Comparison of ENCODE assay signal across 15 cellular contexts in the genomic region with DNA sequence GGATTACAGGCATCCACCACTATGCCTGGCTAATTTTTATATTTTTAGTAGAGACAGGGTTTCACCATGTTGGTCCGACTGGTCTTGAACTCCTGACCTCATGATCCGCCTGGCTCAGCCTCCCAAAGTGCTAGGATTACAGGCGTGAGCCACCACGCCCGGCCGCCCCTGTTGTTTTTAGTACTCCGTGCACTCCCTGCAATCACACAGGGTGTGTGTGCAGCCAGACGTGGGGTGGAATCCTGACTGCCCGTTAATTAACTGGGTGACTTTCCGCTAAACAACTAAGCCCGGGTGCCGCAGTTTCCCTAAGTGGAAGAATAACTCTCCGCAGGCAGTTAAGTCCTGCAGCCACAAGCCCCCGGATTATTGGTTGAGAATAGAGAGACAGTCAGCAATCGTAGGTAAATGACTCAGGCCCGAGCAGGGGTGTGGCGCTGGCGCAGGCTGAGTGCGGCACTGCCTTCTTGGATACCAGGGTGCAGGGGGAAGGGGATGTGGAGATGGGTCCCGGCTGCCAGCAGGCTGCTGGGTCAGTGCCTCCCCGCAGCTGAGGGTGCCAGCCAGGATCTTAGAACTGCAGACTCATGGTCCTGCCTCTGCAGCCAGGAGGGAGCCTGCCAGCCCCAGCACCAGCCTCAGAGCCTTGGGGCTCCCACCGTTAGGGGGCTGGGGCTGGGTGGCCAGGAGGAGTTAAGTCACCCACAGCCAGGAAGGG. TPM values are rescaled to one million over a fixed set of nuclear protein-coding genes. Genes with fewer than 3 reads are reported as not detected.
A peak's percentile ranks its signal among the peaks of the same experiment; 100 is the strongest.
DNase-seq lines count a peak whose midpoint lies in the region; ATAC-seq and TF ChIP-seq lines count a peak whose summit lies in the region.
"Had no signal": no experiment of that assay in that cellular context is flagged by ENCODE, and none has a peak within 500 bp of the region (broad histone marks: within the 10 kb centered on the region; RNA-seq: fewer than 3 reads in every experiment).

No MANE protein-coding gene starts in this region.

- H3K9me3 ChIP-seq in MG63 (no peaks in the 10 kb centered on the region), vagina (no peaks in the 10 kb centered on the region)
- H3K9me3 ChIP-seq: thoracic aorta had no signal

- no peak for TF ChIP-seq POLR2A in vagina (IDR thresholded peaks at IDR 0.05)

- H3K4me3 ChIP-seq in MG63 (no peak overlapping the region), vagina (no peak overlapping the region)
- H3K4me3 ChIP-seq: heart left ventricle, thoracic aorta had no signal

- peaks cover 7% of the 10 kb centered on the region for H3K4me1 ChIP-seq in vagina

- H3K36me3 ChIP-seq in MG63 (no peaks in the 10 kb centered on the region), vagina (no peaks in the 10 kb centered on the region)
- H3K36me3 ChIP-seq: heart left ventricle, thoracic aorta had no signal

- peak overlapping the region; percentile 85 for H3K27ac ChIP-seq in cingulate gyrus (ENCODE audit: low read depth, low read length)
- peak overlapping the region; percentile 41 for H3K27ac ChIP-seq in vagina
- H3K27ac ChIP-seq: thoracic aorta had no signal

- peak; percentile 98 for DNase-seq in MG63
- DNase-seq in medulla oblongata (ENCODE audit: extremely low spot score) = peak; percentile 75
- DNase-seq in vagina (ENCODE audit: extremely low spot score in 2 of 2) = no peak
- no peak for DNase-seq in NCI-H2171 (lab: John Stamatoyannopoulos, UW)
- DNase-seq in activated naive CD4-positive, alpha-beta T cell treated with anti-CD3 and anti-CD28 coated beads, Interleukin-2, amount 50 U/mL, for 16 hours = no peak
- DNase-seq: CD4-positive, alpha-beta T cell; heart left ventricle; NCI-H1105 treated with DMSO at 0.1 percent for 48 hours; NCI-H524; RPMI8226 had no signal

- no peak for TF ChIP-seq CTCF in vagina (IDR thresholded peaks at IDR 0.05)

- no peaks in the 10 kb centered on the region for H3K27me3 ChIP-seq in MG63
- H3K27me3 ChIP-seq in vagina = no peaks in the 10 kb centered on the region

- intact Hi-C loops in vagina (cut with DNase I) = no loop called here

- ATAC-seq in HG03442 (IDR thresholded peaks at IDR 0.05; ENCODE audit: unreplicated experiment) = no peak
- ATAC-seq: activated CD4-positive, CD25-positive, alpha-beta regulatory T cell treated with anti-CD3 and anti-CD28 coated beads, Interleukin-2, amount 50 U/mL, for 24 hours; heart left ventricle had no signal

RNA-seq across cellular contexts. Expression of a gene that starts 6.1 kb away (rescaled TPM):
- total RNA-seq in MG63 (2014; rRNA removed; shearing (Covaris generic); ENCODE audit: low replicate concordance) = not detected in 2 replicates
- 788 TPM for total RNA-seq in vagina
- total RNA-seq: CD4-positive, alpha-beta T cell; posterior vena cava had no signal

RNA-seq across cellular contexts. Expression of a gene that starts 25.3 kb away (rescaled TPM):
- total RNA-seq in MG63 (2014; rRNA removed; shearing (Covaris generic); ENCODE audit: low replicate concordance) = 0.76 TPM in 1 of 2 replicates, not detected in the other
- total RNA-seq in vagina = 32.9 TPM

RNA-seq across cellular contexts. Expression of a gene that starts 29.1 kb away (rescaled TPM):
- total RNA-seq in MG63 (2014; rRNA removed; shearing (Covaris generic); ENCODE audit: low replicate concordance) = not detected in 2 replicates
- total RNA-seq in vagina = 135 TPM

RNA-seq across cellular contexts. Expression of a gene that starts 33.5 kb away (rescaled TPM):
- total RNA-seq in MG63 (2014; rRNA removed; shearing (Covaris generic); ENCODE audit: low replicate concordance) = not detected in 2 replicates
- total RNA-seq in vagina = 3.4 TPM
- total RNA-seq: thoracic aorta had no signal

RNA-seq across cellular contexts. Expression of a gene that starts 45.0 kb away (rescaled TPM):
- total RNA-seq in MG63 (2014; rRNA removed; shearing (Covaris generic); ENCODE audit: low replicate concordance) = 28.9 and 59.7 TPM in 2 replicates
- total RNA-seq in vagina = 144 TPM

Comparison
In these comparisons a context has a peak if more than half of its experiments do, and no peak if none do; other contexts are left out.
1. DNase-seq: peak in MG63 (single experiment) and medulla oblongata (single experiment); none in vagina (0 of 2), NCI-H2171 (single experiment) and activated naive CD4-positive, alpha-beta T cell treated with anti-CD3 and anti-CD28 coated beads, Interleukin-2, amount 50 U/mL, for 16 hours (single experiment).
2. RNA of a gene that starts 6.1 kb away (total RNA-seq): 788 TPM in vagina (single experiment); not detected in MG63; every median in the first group is over 100 times any median in the second.
3. RNA of a gene that starts 25.3 kb away (total RNA-seq): 32.9 TPM in vagina (single experiment); 0.76 TPM in MG63; every median in the first group is over 10 times any median in the second.
4. RNA of a gene that starts 29.1 kb away (total RNA-seq): 135 TPM in vagina (single experiment); not detected in MG63; every median in the first group is over 100 times any median in the second.